9 cellular contexts compared by ENCODE assay signal in the genomic region with DNA sequence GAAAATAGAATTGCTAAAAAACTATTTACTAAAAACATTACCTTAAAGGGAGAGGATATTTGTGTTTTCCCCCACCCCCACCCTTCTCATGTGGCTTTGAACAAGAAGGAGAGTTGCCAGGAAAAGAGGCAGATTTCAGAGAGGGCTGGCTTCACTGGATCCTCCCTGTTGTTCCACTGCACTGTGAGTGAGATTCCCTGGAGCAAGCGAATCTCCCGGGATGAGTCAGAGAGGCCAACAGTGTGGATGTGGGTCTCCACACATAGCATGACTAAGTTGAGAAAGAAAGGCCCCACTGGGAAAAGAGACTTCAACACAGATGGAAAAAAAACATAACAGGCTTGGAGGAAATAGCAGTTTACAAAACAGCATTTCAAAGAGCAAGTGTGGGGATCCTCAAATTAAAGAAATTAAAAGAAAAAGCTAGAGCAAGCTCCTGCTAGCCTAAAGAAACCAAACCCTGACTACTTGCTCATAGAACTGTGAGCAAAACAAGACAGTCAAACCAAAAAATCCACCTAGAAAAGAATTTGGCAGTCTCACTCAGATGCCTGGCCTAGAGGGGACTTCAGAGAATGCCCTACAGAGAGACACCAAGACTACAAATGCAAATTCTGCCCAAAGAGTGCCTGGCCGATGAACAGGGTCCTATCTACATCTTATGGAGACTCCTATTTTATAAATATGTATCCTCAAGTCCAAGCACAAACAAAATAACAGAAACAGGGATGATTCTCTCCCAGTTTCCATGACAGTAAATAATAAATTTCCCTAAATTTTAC. TPM values are rescaled to one million over a fixed set of nuclear protein-coding genes. Genes with fewer than 3 reads are reported as not detected.
DNase-seq lines count a peak whose midpoint lies in the region; ATAC-seq and TF ChIP-seq lines count a peak whose summit lies in the region.
"Had no signal": no experiment of that assay in that cellular context is flagged by ENCODE, and none has a peak within 500 bp of the region (broad histone marks: within the 10 kb centered on the region; RNA-seq: fewer than 3 reads in every experiment).

No MANE protein-coding gene starts in this region.

- intact Hi-C loops in tibial artery (cut with DNase I; ENCODE audit: low total_unique reads): loop anchor here (5.0 kb wide), 2 partner anchors 54 to 271 kb away; no protein-coding TSS in a partner anchor

- peak overlapping the region; percentile 5 to 90 (median 86) for H3K4me3 Mint-ChIP-seq in brain

- peaks cover 0 to 5% (median 0%) of the 10 kb centered on the region in 5 experiments for H3K9me3 Mint-ChIP-seq in brain

- DNase-seq in HT1080 (ENCODE audit: low read depth) (peak; percentile 94), kidney epithelial cell (ENCODE audit: low read depth) (peak; percentile 83), tibial artery (peak; percentile 83 to 88), NCI-H2196 treated with DMSO at 0.1 percent for 48 hours (lab: John Stamatoyannopoulos, UW; ENCODE audit: unreplicated experiment) (no peak)
- DNase-seq in activated naive CD4-positive, alpha-beta T cell treated with anti-CD3 and anti-CD28 coated beads, Interleukin-2, amount 50 U/mL, for 16 hours: no peak

- H3K4me1 Mint-ChIP-seq in brain: peaks cover 39% of the 10 kb centered on the region

- TF ChIP-seq CTCF in brain (conservative IDR thresholded peaks at IDR 0.05) (no peak), kidney epithelial cell (IDR thresholded peaks at IDR 0.05; ENCODE audit: insufficient read depth, low read length, poor library complexity, severe bottlenecking) (no peak), tibial artery (IDR thresholded peaks at IDR 0.05) (no peak)

- H3K4me3 ChIP-seq in kidney epithelial cell (ENCODE audit: low read depth, low read length) (no peak overlapping the region), tibial artery (peak overlapping the region; percentile 76 to 90)

- ATAC-seq in activated CD4-positive, CD25-positive, alpha-beta regulatory T cell treated with anti-CD3 and anti-CD28 coated beads, Interleukin-2, amount 50 U/mL, for 24 hours: no peak
- no peak for ATAC-seq in HG03439 (IDR thresholded peaks at IDR 0.05; ENCODE audit: unreplicated experiment)

- H3K27ac ChIP-seq in tibial artery: peak overlapping the region; percentile 93 to 99

- H3K27me3 Mint-ChIP-seq in brain: peaks cover 79% of the 10 kb centered on the region

- no peaks in the 10 kb centered on the region for H3K9me3 ChIP-seq in tibial artery

- peaks cover 0 to 62% (median 16%) of the 10 kb centered on the region in 4 donors for H3K4me1 ChIP-seq in tibial artery

- H3K36me3 ChIP-seq in kidney epithelial cell (ENCODE audit: control insufficient read depth, insufficient read depth, low read length) (no peaks in the 10 kb centered on the region), tibial artery (peaks cover 4 to 6% (median 4%) of the 10 kb centered on the region in 3 donors)

- H3K36me3 Mint-ChIP-seq in brain: no peaks in the 10 kb centered on the region

- H3K27ac Mint-ChIP-seq in brain: peak overlapping the region in 3 of 5 experiments; percentile 46 to 90 (median 62)

- no peaks in the 10 kb centered on the region for H3K27me3 ChIP-seq in kidney epithelial cell (ENCODE audit: control insufficient read depth, insufficient read depth, low read length)
- no peaks in the 10 kb centered on the region for H3K27me3 ChIP-seq in tibial artery

RNA-seq across cellular contexts. Expression of a gene that starts 3.4 kb away (rescaled TPM):
- 332 and 437 TPM in 2 replicates for total RNA-seq in HT1080 (2014; rRNA removed; shearing (Covaris generic))
- 613 and 670 TPM in 2 replicates for polyA plus RNA-seq in HT1080 (2015; cell fraction: cytosol; rRNA removed)
- 319 and 385 TPM in 2 replicates for polyA plus RNA-seq in HT1080 (2015; cell fraction: nucleus; rRNA removed)
- 7.7 TPM for polyA plus RNA-seq in brain (ENCODE audit: insufficient read depth, low read depth, low replicate concordance)
- total RNA-seq in kidney epithelial cell: 15.8 and 19.4 TPM in 2 replicates
- total RNA-seq: T-helper 2 cell treated with Interferon-gamma antibody and Interleukin-4, amounts not matched to agents 100 ng/mL and 5 ng/mL, for 36 hours had no signal

RNA-seq across cellular contexts. Expression of a gene that starts 28.7 kb away (rescaled TPM):
- 81.5 and 94.8 TPM in 2 replicates for total RNA-seq in HT1080 (2014; rRNA removed; shearing (Covaris generic))
- 126 and 132 TPM in 2 replicates for polyA plus RNA-seq in HT1080 (2015; cell fraction: cytosol; rRNA removed)
- polyA plus RNA-seq in HT1080 (2015; cell fraction: nucleus; rRNA removed): 57.5 and 58.8 TPM in 2 replicates
- polyA plus RNA-seq in brain (ENCODE audit: insufficient read depth, low read depth, low replicate concordance): 3.8 TPM
- total RNA-seq in kidney epithelial cell: 42.4 and 53.5 TPM in 2 replicates
- total RNA-seq: T-helper 2 cell treated with Interferon-gamma antibody and Interleukin-4, amounts not matched to agents 100 ng/mL and 5 ng/mL, for 36 hours had no signal

Comparison
In these comparisons a context has a peak if more than half of its experiments do, and no peak if none do; other contexts are left out.
1. DNase-seq: peak in HT1080 (single experiment), kidney epithelial cell (single experiment) and tibial artery (2 of 2); none in NCI-H2196 treated with DMSO at 0.1 percent for 48 hours (single experiment) and activated naive CD4-positive, alpha-beta T cell treated with anti-CD3 and anti-CD28 coated beads, Interleukin-2, amount 50 U/mL, for 16 hours (single experiment).
2. RNA of a gene that starts 3.4 kb away (total RNA-seq): 332 to 437 TPM in HT1080; 15.8 to 19.4 TPM in kidney epithelial cell; every median in the first group is over 10 times any median in the second.